Comparison of ENCODE assay signal across 12 cellular contexts in genomic region chr7:70355591-70356323, GRCh38.
A peak's percentile ranks its signal among the peaks of the same experiment; 100 is the strongest.
DNase-seq lines count a peak whose midpoint lies in the region; ATAC-seq and TF ChIP-seq lines count a peak whose summit lies in the region.
"Had no signal": no experiment of that assay in that cellular context is flagged by ENCODE, and none has a peak within 500 bp of the region (broad histone marks: within the 10 kb centered on the region; RNA-seq: fewer than 3 reads in every experiment).

No MANE protein-coding gene starts in this region.

- H3K9me3 ChIP-seq in neural cell (ENCODE audit: low read length) = no peaks in the 10 kb centered on the region
- H3K9me3 ChIP-seq in right lobe of liver = no peaks in the 10 kb centered on the region
- H3K9me3 ChIP-seq: ovary, spleen had no signal

- no peak for ATAC-seq in right lobe of liver
- ATAC-seq: activated T-helper 17 cell treated with anti-CD3 and anti-CD28 coated beads, Interleukin-2, amount 50 U/mL, for 72 hours had no signal

- H3K27me3 ChIP-seq in neural cell (ENCODE audit: insufficient read depth, low read depth, low read length) (no peaks in the 10 kb centered on the region), right lobe of liver (no peaks in the 10 kb centered on the region)
- H3K27me3 ChIP-seq: ovary, spleen had no signal

- 85% methylated on average over 5 of the region's 5 CpGs for WGBS in right lobe of liver (ENCODE audit: insufficient coverage, low coverage, low lambda C conversion rate, missing lambda C conversion rate)

- TF ChIP-seq EP300 in neural cell (conservative IDR thresholded peaks at IDR 0.05; ENCODE audit: poor library complexity, severe bottlenecking) = no peak

- peak overlapping the region; percentile 19 for H3K4me2 ChIP-seq in neural cell (ENCODE audit: low read length)

- peak; percentile 17 for DNase-seq in Daoy (ENCODE audit: low read depth)
- peak; percentile 78 for DNase-seq in NCI-H146 treated with DMSO at 0.1 percent for 48 hours (lab: John Stamatoyannopoulos, UW; ENCODE audit: unreplicated experiment)
- DNase-seq in NCI-H82 (lab: John Stamatoyannopoulos, UW) = peak; percentile 93
- DNase-seq in stimulated activated CD4-positive, alpha-beta T cell treated with anti-CD3 and anti-CD28 coated beads, Interleukin-4, amount 100 ng/mL, for 1 hour = no peak
- DNase-seq in right lobe of liver = no peak
- no peak for DNase-seq in kidney glomerular epithelial cell (lab: John Stamatoyannopoulos, UW)
- DNase-seq: activated CD4-positive, alpha-beta T cell treated with anti-CD3 and anti-CD28 coated beads, Interleukin-2, amount 10 ng/mL, durations not matched to agents 7 days and 5 days; mesenchymal stem cell; ovary; spleen had no signal

- intact Hi-C loops in right lobe of liver (cut with DNase I) = no loop called here

- TF ChIP-seq RAD21 in neural cell (conservative IDR thresholded peaks at IDR 0.05) = peak; percentile 38

- H3K79me2 ChIP-seq in neural cell (replicated peaks; ENCODE audit: insufficient read depth, low read length) = no peaks in the 10 kb centered on the region

- no peaks in the 10 kb centered on the region for H3K4me1 ChIP-seq in right lobe of liver

- H4K20me1 ChIP-seq in neural cell (ENCODE audit: insufficient read depth) = no peaks in the 10 kb centered on the region

- H3F3A ChIP-seq in neural cell (ENCODE audit: insufficient read depth, low read length, poor library complexity, severe bottlenecking) = no peaks in the 10 kb centered on the region

- H3K9me2 ChIP-seq in neural cell (ENCODE audit: insufficient read depth, low read length) = no peaks in the 10 kb centered on the region

- no peak for TF ChIP-seq CTCF in neural cell (IDR thresholded peaks at IDR 0.05; ENCODE audit: poor library complexity, severe bottlenecking)
- TF ChIP-seq CTCF in right lobe of liver (IDR thresholded peaks at IDR 0.05) = no peak

- H2AFZ ChIP-seq in neural cell (ENCODE audit: low read depth, low read length) = no peak overlapping the region

- H3K4me3 ChIP-seq in neural cell (ENCODE audit: low read length) (peak overlapping the region; percentile 49), right lobe of liver (no peak overlapping the region)
- H3K4me3 ChIP-seq: ovary, spleen had no signal

- H3K9ac ChIP-seq in neural cell (ENCODE audit: low read length) = peak overlapping the region; percentile 38

- no peaks in the 10 kb centered on the region for H3K36me3 ChIP-seq in neural cell (ENCODE audit: insufficient read depth, low read length)
- no peaks in the 10 kb centered on the region for H3K36me3 ChIP-seq in right lobe of liver
- H3K36me3 ChIP-seq: ovary, spleen had no signal

- no peak for TF ChIP-seq POLR2A in right lobe of liver (IDR thresholded peaks at IDR 0.05)

- peak overlapping the region; percentile 60 for H3K27ac ChIP-seq in neural cell (ENCODE audit: low read length)
- H3K27ac ChIP-seq in right lobe of liver = no peak overlapping the region
- H3K27ac ChIP-seq: ovary, spleen had no signal

TF ChIP-seq in neural cell, 6 proteins besides CTCF, POLR2A, EP300 and RAD21:
- TF ChIP-seq, protein P1, sequence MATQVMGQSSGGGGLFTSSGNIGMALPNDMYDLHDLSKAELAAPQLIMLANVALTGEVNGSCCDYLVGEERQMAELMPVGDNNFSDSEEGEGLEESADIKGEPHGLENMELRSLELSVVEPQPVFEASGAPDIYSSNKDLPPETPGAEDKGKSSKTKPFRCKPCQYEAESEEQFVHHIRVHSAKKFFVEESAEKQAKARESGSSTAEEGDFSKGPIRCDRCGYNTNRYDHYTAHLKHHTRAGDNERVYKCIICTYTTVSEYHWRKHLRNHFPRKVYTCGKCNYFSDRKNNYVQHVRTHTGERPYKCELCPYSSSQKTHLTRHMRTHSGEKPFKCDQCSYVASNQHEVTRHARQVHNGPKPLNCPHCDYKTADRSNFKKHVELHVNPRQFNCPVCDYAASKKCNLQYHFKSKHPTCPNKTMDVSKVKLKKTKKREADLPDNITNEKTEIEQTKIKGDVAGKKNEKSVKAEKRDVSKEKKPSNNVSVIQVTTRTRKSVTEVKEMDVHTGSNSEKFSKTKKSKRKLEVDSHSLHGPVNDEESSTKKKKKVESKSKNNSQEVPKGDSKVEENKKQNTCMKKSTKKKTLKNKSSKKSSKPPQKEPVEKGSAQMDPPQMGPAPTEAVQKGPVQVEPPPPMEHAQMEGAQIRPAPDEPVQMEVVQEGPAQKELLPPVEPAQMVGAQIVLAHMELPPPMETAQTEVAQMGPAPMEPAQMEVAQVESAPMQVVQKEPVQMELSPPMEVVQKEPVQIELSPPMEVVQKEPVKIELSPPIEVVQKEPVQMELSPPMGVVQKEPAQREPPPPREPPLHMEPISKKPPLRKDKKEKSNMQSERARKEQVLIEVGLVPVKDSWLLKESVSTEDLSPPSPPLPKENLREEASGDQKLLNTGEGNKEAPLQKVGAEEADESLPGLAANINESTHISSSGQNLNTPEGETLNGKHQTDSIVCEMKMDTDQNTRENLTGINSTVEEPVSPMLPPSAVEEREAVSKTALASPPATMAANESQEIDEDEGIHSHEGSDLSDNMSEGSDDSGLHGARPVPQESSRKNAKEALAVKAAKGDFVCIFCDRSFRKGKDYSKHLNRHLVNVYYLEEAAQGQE (IDR thresholded peaks at IDR 0.05; ENCODE audit: borderline replicate concordance) = no peak
- no peak for TF ChIP-seq POLR2AphosphoS5 (IDR thresholded peaks at IDR 0.05)
- TF ChIP-seq SMC3 (conservative IDR thresholded peaks at IDR 0.05; ENCODE audit: poor library complexity) = peak; percentile 33
- no peak for TF ChIP-seq TAF1 (IDR thresholded peaks at IDR 0.05; ENCODE audit: low read depth)
- TF ChIP-seq MXI1 (conservative IDR thresholded peaks at IDR 0.05; ENCODE audit: poor library complexity, severe bottlenecking) = peak; percentile 58
- TF ChIP-seq EZH2 (IDR thresholded peaks at IDR 0.05; ENCODE audit: borderline replicate concordance, insufficient read depth, low read length, poor library complexity, severe bottlenecking) = no peak
TF ChIP-seq in neural cell: peak in this region for 2.

Comparison
In these comparisons a context has a peak if more than half of its experiments do, and no peak if none do; other contexts are left out.
1. DNase-seq: peak in Daoy (single experiment), NCI-H146 treated with DMSO at 0.1 percent for 48 hours (single experiment) and NCI-H82 (single experiment); none in stimulated activated CD4-positive, alpha-beta T cell treated with anti-CD3 and anti-CD28 coated beads, Interleukin-4, amount 100 ng/mL, for 1 hour (single experiment), right lobe of liver (0 of 3) and kidney glomerular epithelial cell (single experiment).